ENCODE assay signal across 23 cellular contexts in the genomic region with DNA sequence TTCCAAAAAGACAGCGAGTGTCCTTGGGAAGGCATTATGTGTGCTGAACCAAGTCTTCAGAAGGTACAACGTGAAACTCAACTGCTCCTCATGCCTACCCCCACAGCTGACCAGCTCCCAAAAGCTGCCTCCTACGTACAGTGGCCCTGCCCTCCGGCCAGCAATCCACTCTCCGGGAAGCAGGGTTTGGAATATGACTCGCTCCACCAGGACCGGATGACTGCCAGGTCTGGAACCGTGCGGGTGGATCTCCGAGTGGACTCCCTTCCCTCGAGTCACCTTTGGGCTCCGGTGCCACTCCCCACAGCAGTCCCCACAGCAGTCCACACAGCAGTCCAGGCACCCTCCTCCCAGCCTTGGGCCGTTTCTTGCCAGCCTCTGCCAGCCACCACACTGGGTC. TPM values are rescaled to one million over a fixed set of nuclear protein-coding genes. Genes with fewer than 3 reads are reported as not detected.
A peak's percentile ranks its signal among the peaks of the same experiment; 100 is the strongest.
DNase-seq lines count a peak whose midpoint lies in the region; ATAC-seq and TF ChIP-seq lines count a peak whose summit lies in the region.
"Had no signal": no experiment of that assay in that cellular context is flagged by ENCODE, and none has a peak within 500 bp of the region (broad histone marks: within the 10 kb centered on the region; RNA-seq: fewer than 3 reads in every experiment).

No MANE protein-coding gene starts in this region.

- no peak for TF ChIP-seq CTCF in omental fat pad (IDR thresholded peaks at IDR 0.05)

- ATAC-seq in omental fat pad (ENCODE audit: low FRiP score) (peak; percentile 38), GM21576 (IDR thresholded peaks at IDR 0.05; ENCODE audit: unreplicated experiment) (no peak)
- ATAC-seq: activated CD8-positive, alpha-beta memory T cell treated with anti-CD3 and anti-CD28 coated beads, Interleukin-2, amount 10 ng/mL, durations not matched to agents 7 days and 5 days had no signal

- DNase-seq in EH (ENCODE audit: low read depth), result peak; percentile 27
- DNase-seq in M059J (ENCODE audit: low read depth), result peak; percentile 53
- DNase-seq in cerebellum (ENCODE audit: low spot score), result peak; percentile 48
- no peak for DNase-seq in omental fat pad (ENCODE audit: low spot score)
- no peak for DNase-seq in stimulated activated CD4-positive, alpha-beta T cell treated with anti-CD3 and anti-CD28 coated beads, Interleukin-2, amount 100 ng/mL, for 48 hours
- no peak for DNase-seq in stimulated activated naive CD4-positive, alpha-beta T cell treated with Interleukin-2 at 50 U/mL for 16 hours (lab: John Stamatoyannopoulos, UW)
- no peak for DNase-seq in NCI-H2196 (lab: John Stamatoyannopoulos, UW; ENCODE audit: unreplicated experiment)
- DNase-seq: activated CD4-positive, alpha-beta T cell treated with anti-CD3 and anti-CD28 coated beads, Interleukin-2, amount 10 ng/mL, durations not matched to agents 24 days and 14 days; activated CD8-positive, alpha-beta memory T cell treated with anti-CD3 and anti-CD28 coated beads, Interleukin-2, amount 10 ng/mL, durations not matched to agents 7 days and 5 days; activated naive CD4-positive, alpha-beta T cell treated with Interleukin-2 at 50 U/mL for 16 hours; activated T-cell treated with anti-CD3 and anti-CD28 coated beads, Interleukin-2, amount 50 U/mL, for 72 hours; Caco-2; DMS79; HFFc6; NCI-H1694 treated with DMSO at 0.1 percent for 48 hours; NCI-H2171; NCI-H526; nucleus accumbens; SK-N-SH; tibial artery had no signal

RNA-seq across cellular contexts. Expression of gene ZBTB46, which starts 4.3 kb away (rescaled TPM):
- 2.5 and 3.1 TPM in 2 replicates for total RNA-seq in M059J (2014; rRNA removed; shearing (Covaris generic))
- total RNA-seq in cerebellum, result 20.3 TPM
- total RNA-seq in omental fat pad, result 10 to 100 TPM; 11.1 to 65.3 (median 17.8) TPM

RNA-seq across cellular contexts. Expression of gene ABHD16B, which starts 34.5 kb away (rescaled TPM):
- not detected in 2 replicates for total RNA-seq in M059J (2014; rRNA removed; shearing (Covaris generic))
- total RNA-seq in cerebellum (not detected), omental fat pad (not detected)
- total RNA-seq: activated CD8-positive, alpha-beta memory T cell treated with anti-CD3 and anti-CD28 coated beads, Interleukin-2, amount 10 ng/mL, durations not matched to agents 7 days and 5 days; HFFc6; HT1080; T-helper 2 cell treated with Interferon-gamma antibody and Interleukin-4, amounts not matched to agents 100 ng/mL and 5 ng/mL, for 36 hours had no signal

RNA-seq across cellular contexts. Expression of gene TPD52L2, which starts 38.3 kb away (rescaled TPM):
- 130 and 152 TPM in 2 replicates for total RNA-seq in M059J (2014; rRNA removed; shearing (Covaris generic))
- total RNA-seq in cerebellum, result 33.1 TPM
- total RNA-seq in omental fat pad, result 100 to 1,000 TPM; 102 to 131 (median 113) TPM

Comparison
In these comparisons a context has a peak if more than half of its experiments do, and no peak if none do; other contexts are left out.
1. DNase-seq: peak in EH (single experiment), M059J (single experiment) and cerebellum (single experiment); none in omental fat pad (single experiment), stimulated activated CD4-positive, alpha-beta T cell treated with anti-CD3 and anti-CD28 coated beads, Interleukin-2, amount 100 ng/mL, for 48 hours (0 of 2), stimulated activated naive CD4-positive, alpha-beta T cell treated with Interleukin-2 at 50 U/mL for 16 hours (single experiment) and NCI-H2196 (single experiment).